In the genomic region with DNA sequence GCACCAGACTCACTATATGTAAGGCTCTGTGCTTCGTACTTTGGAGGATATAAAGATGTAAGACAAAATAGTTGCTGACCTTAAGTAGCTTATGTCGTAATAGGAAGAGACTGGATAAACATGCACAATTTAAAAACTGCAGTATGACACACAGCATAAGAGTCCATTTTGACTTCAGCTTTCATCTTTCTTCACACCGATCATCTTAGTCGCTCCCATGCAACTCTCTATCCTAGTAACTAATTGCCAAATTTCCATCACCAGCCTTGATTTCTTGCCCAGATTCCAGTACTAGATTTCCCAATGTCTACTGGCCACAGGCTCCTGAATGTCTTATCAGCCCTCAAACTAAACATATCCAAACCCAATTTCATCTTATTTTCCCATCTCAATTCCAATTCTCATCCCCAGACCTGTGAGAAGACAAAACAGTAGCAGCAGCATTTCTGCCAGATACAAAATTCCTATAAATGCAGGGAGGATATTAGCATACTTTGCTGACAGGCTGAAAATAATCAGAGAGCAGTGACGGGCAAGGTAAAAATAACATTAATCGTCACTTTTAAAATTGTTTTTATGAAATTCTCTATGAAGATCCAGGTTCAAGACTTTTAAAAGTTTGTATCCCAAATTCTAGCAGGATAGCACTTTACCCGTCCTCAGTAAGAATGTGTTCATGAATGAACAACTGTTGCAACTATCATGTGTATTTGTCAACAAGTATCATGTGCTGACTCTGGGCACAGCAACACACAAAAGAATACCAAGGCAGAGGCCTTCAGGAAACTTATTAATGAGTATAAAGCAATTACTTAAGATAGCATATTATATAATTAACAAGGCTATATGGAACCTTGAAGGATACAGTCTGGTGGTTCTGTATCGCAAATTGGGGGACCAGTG, we compare ENCODE assay signal across 24 cellular contexts. TPM values are rescaled to one million over a fixed set of nuclear protein-coding genes. Genes with fewer than 3 reads are reported as not detected.
DNase-seq lines count a peak whose midpoint lies in the region; ATAC-seq, FAIRE-seq and TF ChIP-seq lines count a peak whose summit lies in the region.
"Had no signal": no experiment of that assay in that cellular context is flagged by ENCODE, and none has a peak within 500 bp of the region (broad histone marks: within the 10 kb centered on the region; RNA-seq: fewer than 3 reads in every experiment).

No MANE protein-coding gene starts in this region.

- peak overlapping the region; percentile 16 for H3K27ac Mint-ChIP-seq in T-helper 17 cell
- H3K27ac Mint-ChIP-seq: activated CD8-positive, alpha-beta memory T cell treated with anti-CD3 and anti-CD28 coated beads, Interleukin-2, amount 10 ng/mL, durations not matched to agents 7 days and 5 days; stimulated activated naive B cell treated with anti-CD40 and anti-IgM and Interleukin-4, amounts not matched to agents 10 μg/mL and 1 μg/mL and 100 μg/mL, for 72 hours had no signal

- H3K9ac ChIP-seq in SK-N-SH = no peak overlapping the region

- TF ChIP-seq CTCF in SK-N-SH (IDR thresholded peaks at IDR 0.05) (no peak), foreskin fibroblast (IDR thresholded peaks at IDR 0.05; ENCODE audit: low read depth, low read length) (no peak)

- no peak overlapping the region for H3K4me2 ChIP-seq in SK-N-SH
- H3K4me2 ChIP-seq: hepatocyte had no signal

- DNase-seq in SK-N-SH = no peak
- DNase-seq in T-helper 17 cell = no peak
- DNase-seq in foreskin fibroblast = peak; percentile 63 to 73
- peak; percentile 81 for DNase-seq in skeletal muscle cell (ENCODE audit: low read depth)
- no peak for DNase-seq in COLO829 (ENCODE audit: low spot score)
- DNase-seq in small intestine = no peak
- DNase-seq: activated CD4-positive, alpha-beta T cell treated with anti-CD3 and anti-CD28 coated beads for 1 hour; activated CD8-positive, alpha-beta memory T cell treated with anti-CD3 and anti-CD28 coated beads, Interleukin-2, amount 10 ng/mL, durations not matched to agents 7 days and 5 days; activated effector memory CD4-positive, alpha-beta T cell treated with Interleukin-2 at 50 U/mL for 16 hours; anterior cingulate cortex; kidney glomerular epithelial cell; NCI-H1694 treated with DMSO at 0.1 percent for 48 hours; NCI-H446; nucleus accumbens; stimulated activated naive B cell treated with anti-CD40 and anti-IgM and Interleukin-4, amounts not matched to agents 10 μg/mL and 1 μg/mL and 100 μg/mL, for 72 hours; T-helper 2 cell; upper lobe of right lung had no signal

- no peaks in the 10 kb centered on the region for H4K20me1 ChIP-seq in SK-N-SH (ENCODE audit: insufficient read depth)

- H3K4me1 ChIP-seq in SK-N-SH (ENCODE audit: control insufficient read depth in 1 of 2, insufficient read depth in 2 of 2, low read depth in 1 of 2, low read length in 1 of 2) (no peaks in the 10 kb centered on the region), small intestine (ENCODE audit: control insufficient read depth in 2 of 2, insufficient read depth in 1 of 2, low read depth in 1 of 2, low read length in 1 of 2) (no peaks in the 10 kb centered on the region)
- H3K4me1 ChIP-seq: upper lobe of right lung had no signal

- no peaks in the 10 kb centered on the region for H3K27me3 Mint-ChIP-seq in T-helper 17 cell
- H3K27me3 Mint-ChIP-seq: activated CD8-positive, alpha-beta memory T cell treated with anti-CD3 and anti-CD28 coated beads, Interleukin-2, amount 10 ng/mL, durations not matched to agents 7 days and 5 days; stimulated activated naive B cell treated with anti-CD40 and anti-IgM and Interleukin-4, amounts not matched to agents 10 μg/mL and 1 μg/mL and 100 μg/mL, for 72 hours had no signal

- H3K4me3 ChIP-seq in SK-N-SH (ENCODE audit: low read depth in 2 of 2, low read length in 1 of 2) (no peak overlapping the region), foreskin fibroblast (ENCODE audit: low read depth in 1 of 2, low read length in 2 of 2) (no peak overlapping the region), skeletal muscle cell (ENCODE audit: low read depth, low read length) (no peak overlapping the region), small intestine (ENCODE audit: low read depth in 1 of 2, low read length in 2 of 2) (no peak overlapping the region)
- H3K4me3 ChIP-seq: coronary artery, GM12878, hepatocyte, upper lobe of right lung had no signal

- POLR2A ChIA-PET in SK-N-SH (lab: Yijun Ruan, JAX) = no interaction called here

- H3K27ac ChIP-seq in SK-N-SH (ENCODE audit: low read depth in 2 of 2, low read length in 1 of 2) (no peak overlapping the region), small intestine (ENCODE audit: low read depth in 1 of 2, low read length in 1 of 2) (no peak overlapping the region)
- H3K27ac ChIP-seq: 22Rv1, coronary artery, hepatocyte, upper lobe of right lung had no signal

- H2AFZ ChIP-seq in SK-N-SH (ENCODE audit: low read depth) = no peak overlapping the region
- H2AFZ ChIP-seq: hepatocyte had no signal

- H3K9me2 ChIP-seq in SK-N-SH = no peaks in the 10 kb centered on the region

- H3K27me3 ChIP-seq in SK-N-SH (ENCODE audit: insufficient read depth) (no peaks in the 10 kb centered on the region), small intestine (ENCODE audit: control insufficient read depth in 2 of 2, insufficient read depth in 2 of 2, low read length in 2 of 2) (no peaks in the 10 kb centered on the region)
- H3K27me3 ChIP-seq: hepatocyte, upper lobe of right lung had no signal

- H3K9me3 ChIP-seq in SK-N-SH = no peaks in the 10 kb centered on the region
- H3K9me3 ChIP-seq in T-helper 17 cell (ENCODE audit: control insufficient read depth, low read length, poor library complexity, severe bottlenecking) = no peaks in the 10 kb centered on the region
- H3K9me3 ChIP-seq in small intestine (ENCODE audit: control insufficient read depth, low read depth) = no peaks in the 10 kb centered on the region
- H3K9me3 ChIP-seq: upper lobe of right lung had no signal

- TF ChIP-seq RAD21 in SK-N-SH (IDR thresholded peaks at IDR 0.05; ENCODE audit: low read length) = no peak

- no peak for TF ChIP-seq EP300 in SK-N-SH (IDR thresholded peaks at IDR 0.05; ENCODE audit: borderline replicate concordance in 1 of 2, low read depth in 1 of 2, low read length in 1 of 2)

- WGBS in SK-N-SH (ENCODE audit: low lambda C conversion rate) = 92% methylated on average over 8 of the region's 8 CpGs
- 89 to 96% (median 94%) methylated on average over 8 of the region's 8 CpGs for WGBS in small intestine, 3 donors

- H3F3A ChIP-seq in SK-N-SH (replicated peaks; ENCODE audit: insufficient read depth) = no peaks in the 10 kb centered on the region

- FAIRE-seq in small intestine (lab: Jason Lieb, UNC) = no peak
- FAIRE-seq: GM12878, H1 had no signal

- H3K4me1 Mint-ChIP-seq in T-helper 17 cell = peaks cover 20% of the 10 kb centered on the region

- H3K4me3 Mint-ChIP-seq in T-helper 17 cell = no peak overlapping the region
- H3K4me3 Mint-ChIP-seq: activated CD8-positive, alpha-beta memory T cell treated with anti-CD3 and anti-CD28 coated beads, Interleukin-2, amount 10 ng/mL, durations not matched to agents 7 days and 5 days; stimulated activated naive B cell treated with anti-CD40 and anti-IgM and Interleukin-4, amounts not matched to agents 10 μg/mL and 1 μg/mL and 100 μg/mL, for 72 hours had no signal

- H3K79me2 ChIP-seq in SK-N-SH (ENCODE audit: insufficient read depth) = no peaks in the 10 kb centered on the region
- H3K79me2 ChIP-seq: hepatocyte had no signal

- peaks cover 67 to 82% of the 10 kb centered on the region in 2 experiments for H3K36me3 ChIP-seq in SK-N-SH (replicated peaks in 1 of 2; ENCODE audit: control insufficient read depth in 1 of 2, insufficient read depth in 2 of 2, low read length in 1 of 2)
- H3K36me3 ChIP-seq in small intestine (ENCODE audit: control insufficient read depth in 2 of 2, insufficient read depth in 2 of 2, low read length in 2 of 2) = peaks cover 17 to 28% of the 10 kb centered on the region in 2 donors

- CTCF ChIA-PET in SK-N-SH (lab: Yijun Ruan, JAX) = interaction anchor here (1.1 to 1.3 kb wide), 2 partner anchors 16 to 102 kb away, joined by 3 to 4 read pairs; no protein-coding TSS in a partner anchor

- peaks cover 30% of the 10 kb centered on the region for H3K36me3 Mint-ChIP-seq in T-helper 17 cell (ENCODE audit: low read depth)

- no peak for ATAC-seq in SK-N-SH treated with all-trans-retinoic acid at 6 μM for 48 hours
- no peak for ATAC-seq in T-helper 17 cell
- ATAC-seq in HG02973 (IDR thresholded peaks at IDR 0.05; ENCODE audit: unreplicated experiment) = no peak
- ATAC-seq: activated CD8-positive, alpha-beta memory T cell treated with anti-CD3 and anti-CD28 coated beads, Interleukin-2, amount 10 ng/mL, durations not matched to agents 7 days and 5 days; GM12878; stimulated activated naive B cell treated with anti-CD40 and anti-IgM and Interleukin-4, amounts not matched to agents 10 μg/mL and 1 μg/mL and 100 μg/mL, for 72 hours; upper lobe of right lung had no signal

TF ChIP-seq in SK-N-SH treated with all-trans-retinoic acid at 6 μM for 48 hours, 23 proteins besides CTCF, POLR2A, EP300 and RAD21 (continues in another document):
- TF ChIP-seq ISL1 (CRISPR knock-in tag; IDR thresholded peaks at IDR 0.05) = peak; percentile 45
- TF ChIP-seq ZC3H10 (CRISPR knock-in tag; IDR thresholded peaks at IDR 0.05) = no peak
- no peak for TF ChIP-seq GLIS3 (CRISPR knock-in tag; IDR thresholded peaks at IDR 0.05)
- no peak for TF ChIP-seq BACH2 (CRISPR knock-in tag; IDR thresholded peaks at IDR 0.05; ENCODE audit: borderline replicate concordance)

TF ChIP-seq in SK-N-SH, 30 proteins besides CTCF, POLR2A, EP300 and RAD21:
- TF ChIP-seq GABPA (IDR thresholded peaks at IDR 0.05; ENCODE audit: low read depth) = no peak
- no peak for TF ChIP-seq FOXJ3 (CRISPR knock-in tag; IDR thresholded peaks at IDR 0.05)
- no peak for TF ChIP-seq POLR2AphosphoS5 (IDR thresholded peaks at IDR 0.05; ENCODE audit: low read depth, low read length)
- TF ChIP-seq, protein P1, sequence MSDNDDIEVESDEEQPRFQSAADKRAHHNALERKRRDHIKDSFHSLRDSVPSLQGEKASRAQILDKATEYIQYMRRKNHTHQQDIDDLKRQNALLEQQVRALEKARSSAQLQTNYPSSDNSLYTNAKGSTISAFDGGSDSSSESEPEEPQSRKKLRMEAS (IDR thresholded peaks at IDR 0.05; ENCODE audit: low read depth) = no peak
- no peak for TF ChIP-seq RXRA (IDR thresholded peaks at IDR 0.05; ENCODE audit: borderline replicate concordance, low read depth)
- no peak for TF ChIP-seq SIN3A (IDR thresholded peaks at IDR 0.05; ENCODE audit: borderline replicate concordance, low read depth, low read length)
- no peak for TF ChIP-seq YY1 (IDR thresholded peaks at IDR 0.05; ENCODE audit: low read depth)
- no peak for TF ChIP-seq SMC3 (IDR thresholded peaks at IDR 0.05; ENCODE audit: low read depth, low read length)
- no peak for TF ChIP-seq MXI1 (IDR thresholded peaks at IDR 0.05; ENCODE audit: low read depth, low read length)
- TF ChIP-seq JUND (IDR thresholded peaks at IDR 0.05) = no peak
- TF ChIP-seq EZH2phosphoT487 (IDR thresholded peaks at IDR 0.05; ENCODE audit: borderline replicate concordance, low read depth) = no peak
- TF ChIP-seq TCF12 (IDR thresholded peaks at IDR 0.05) = no peak

RNA-seq across cellular contexts. Expression of a gene that starts 42.2 kb away (rescaled TPM):
- polyA plus RNA-seq in SK-N-SH (2012; rRNA removed) = 18.2 and 22.8 TPM in 2 replicates
- 19.7 and 20.6 TPM in 2 replicates for polyA plus RNA-seq in SK-N-SH (2012; cell fraction: cytosol; rRNA removed)
- 26.5 and 51.8 TPM in 2 replicates for polyA plus RNA-seq in SK-N-SH (2012; cell fraction: nucleus; rRNA removed)
- 10 to 100 TPM; 33.2 to 44.5 TPM for total RNA-seq in T-helper 17 cell
- polyA plus RNA-seq in small intestine = 10 to 100 TPM in 1 of 3 donors, 1 to 10 TPM in 2; 4.6 to 15.2 (median 6.9) TPM

Comparison
In these comparisons a context has a peak if more than half of its experiments do, and no peak if none do; other contexts are left out.
1. DNase-seq: peak in foreskin fibroblast (2 of 2) and skeletal muscle cell (single experiment); none in SK-N-SH (single experiment), T-helper 17 cell (0 of 3), COLO829 (single experiment) and small intestine (single experiment).